ENCODE assay signal across 28 cellular contexts in genomic region chr2:159785195-159785594, GRCh38.
"Had no signal": no experiment of that assay in that cellular context is flagged by ENCODE, and none has a peak within 500 bp of the region (broad histone marks: within the 10 kb centered on the region; RNA-seq: fewer than 3 reads in every experiment).

No MANE protein-coding gene starts in this region.

- H3K9me3 ChIP-seq: gastroesophageal sphincter, heart left ventricle, left lung, ovary, psoas muscle, spleen, suprapubic skin, transverse colon, upper lobe of right lung, uterus had no signal

- H2AFZ ChIP-seq: hepatocyte had no signal

- H3K27me3 Mint-ChIP-seq: naive thymus-derived CD8-positive, alpha-beta T cell; stimulated activated memory B cell treated with anti-CD40 and anti-IgM and Interleukin-4, amounts not matched to agents 10 μg/mL and 1 μg/mL and 100 μg/mL, for 72 hours; stimulated activated naive CD8-positive, alpha-beta T cell treated with anti-CD3 and anti-CD28 coated beads, Interleukin-15, Interleukin-2, amounts not matched to agents 100 ng/mL and 50 ng/mL, for 24 hours had no signal

- H3K4me3 Mint-ChIP-seq: endodermal cell; naive thymus-derived CD8-positive, alpha-beta T cell; nephron progenitor cell; stimulated activated memory B cell treated with anti-CD40 and anti-IgM and Interleukin-4, amounts not matched to agents 10 μg/mL and 1 μg/mL and 100 μg/mL, for 72 hours; stimulated activated naive CD8-positive, alpha-beta T cell treated with anti-CD3 and anti-CD28 coated beads, Interleukin-15, Interleukin-2, amounts not matched to agents 100 ng/mL and 50 ng/mL, for 24 hours had no signal

- H3K9me3 Mint-ChIP-seq: endodermal cell; naive thymus-derived CD8-positive, alpha-beta T cell; nephron progenitor cell; stimulated activated memory B cell treated with anti-CD40 and anti-IgM and Interleukin-4, amounts not matched to agents 10 μg/mL and 1 μg/mL and 100 μg/mL, for 72 hours; stimulated activated naive CD8-positive, alpha-beta T cell treated with anti-CD3 and anti-CD28 coated beads, Interleukin-15, Interleukin-2, amounts not matched to agents 100 ng/mL and 50 ng/mL, for 24 hours had no signal

- H3K27ac Mint-ChIP-seq: endodermal cell; nephron progenitor cell; stimulated activated memory B cell treated with anti-CD40 and anti-IgM and Interleukin-4, amounts not matched to agents 10 μg/mL and 1 μg/mL and 100 μg/mL, for 72 hours; stimulated activated naive CD8-positive, alpha-beta T cell treated with anti-CD3 and anti-CD28 coated beads, Interleukin-15, Interleukin-2, amounts not matched to agents 100 ng/mL and 50 ng/mL, for 24 hours had no signal

- H3K27ac ChIP-seq: epithelial cell of prostate, gastroesophageal sphincter, heart left ventricle, hepatocyte, left lung, ovary, psoas muscle, skin epidermis, suprapubic skin, transverse colon, upper lobe of right lung, uterus had no signal

- H3K4me3 ChIP-seq: gastroesophageal sphincter, heart left ventricle, hepatocyte, left lung, ovary, psoas muscle, skin epidermis, spleen, suprapubic skin, transverse colon, upper lobe of right lung, uterus had no signal

- H3K4me2 ChIP-seq: hepatocyte had no signal

- H3K36me3 Mint-ChIP-seq: naive thymus-derived CD8-positive, alpha-beta T cell; stimulated activated memory B cell treated with anti-CD40 and anti-IgM and Interleukin-4, amounts not matched to agents 10 μg/mL and 1 μg/mL and 100 μg/mL, for 72 hours had no signal

- H3K4me1 ChIP-seq: psoas muscle had no signal

- H3K27me3 ChIP-seq: gastroesophageal sphincter, heart left ventricle, hepatocyte, left lung, ovary, spleen, suprapubic skin, transverse colon, upper lobe of right lung, uterus had no signal

- H3K36me3 ChIP-seq: gastroesophageal sphincter, ovary, suprapubic skin, transverse colon, uterus had no signal

- H3K4me1 Mint-ChIP-seq: nephron progenitor cell had no signal

- DNase-seq: cerebellar nuclear complex; cortex of kidney; effector CD8-positive, alpha-beta T cell; foreskin fibroblast; heart left ventricle; kidney; left lung; mesendoderm; naive thymus-derived CD8-positive, alpha-beta T cell; nephron progenitor cell; occipital lobe; ovary; posterior cingulate gyrus; psoas muscle; right cardiac atrium; spleen; stimulated activated CD4-positive, alpha-beta T cell treated with anti-CD3 and anti-CD28 coated beads, Interleukin-4, amount 100 ng/mL, for 4 hours; transverse colon; upper lobe of right lung; uterus had no signal
